ENCODE assay signal across 22 cellular contexts in genomic region chr13:100660761-100661160, GRCh38.
"Had no signal": no experiment of that assay in that cellular context is flagged by ENCODE, and none has a peak within 500 bp of the region (broad histone marks: within the 10 kb centered on the region; RNA-seq: fewer than 3 reads in every experiment).

No MANE protein-coding gene starts in this region.

- H3K27ac ChIP-seq: left ventricle myocardium inferior, pancreas, prostate gland, skin epidermis, testis, thyroid gland, vagina had no signal

- FAIRE-seq: islet of Langerhans, kidney, pancreas had no signal

- DNase-seq: hippocampal formation; kidney; left ventricle myocardium inferior; mesendoderm; naive B cell; nucleus accumbens; pancreas; posterior cingulate gyrus; retina; right cardiac atrium; stimulated activated CD4-positive, alpha-beta T cell treated with anti-CD3 and anti-CD28 coated beads, Interleukin-12 subunit alpha, Interleukin-12 subunit beta, amount 100 ng/mL, for 4 hours; stimulated activated CD4-positive, alpha-beta T cell treated with anti-CD3 and anti-CD28 coated beads, Interleukin-15, amount 100 ng/mL, for 24 hours; stimulated activated CD4-positive, alpha-beta T cell treated with anti-CD3 and anti-CD28 coated beads, Interleukin-2, amount 100 ng/mL, for 24 hours; stimulated activated CD4-positive, alpha-beta T cell treated with anti-CD3 and anti-CD28 coated beads, Interleukin-4, amount 100 ng/mL, for 1 hour; stimulated activated naive CD4-positive, alpha-beta T cell; testis; thyroid gland had no signal

- H3K9me3 ChIP-seq: left ventricle myocardium inferior, pancreas, prostate gland, testis, thyroid gland, vagina had no signal

- H3K27me3 ChIP-seq: pancreas, testis, thyroid gland, vagina had no signal

- H3K4me3 ChIP-seq: left ventricle myocardium inferior, lung, pancreas, prostate gland, skin epidermis, testis, thyroid gland, vagina had no signal

- H3K36me3 ChIP-seq: prostate gland had no signal

- H3K4me1 ChIP-seq: left ventricle myocardium inferior, pancreas, prostate gland, testis, vagina had no signal
